1 cellular context compared by ENCODE assay signal in genomic region chrX:119028733-119029110, GRCh38.
TF ChIP-seq lines count a peak whose summit lies in the region.

No MANE protein-coding gene starts in this region.

TF ChIP-seq in HepG2, 621 proteins besides CTCF, POLR2A, EP300 and RAD21 (continued from another document):
- TF ChIP-seq ZBTB4 (CRISPR knock-in tag; IDR thresholded peaks at IDR 0.05; ENCODE audit: borderline replicate concordance), result no peak
- TF ChIP-seq GATA4 (IDR thresholded peaks at IDR 0.05; ENCODE audit: borderline replicate concordance, low read depth), result no peak
- TF ChIP-seq ZNF547 (CRISPR knock-in tag; IDR thresholded peaks at IDR 0.05), result no peak
- TF ChIP-seq ZNF337 (CRISPR knock-in tag; IDR thresholded peaks at IDR 0.05; ENCODE audit: borderline replicate concordance, low read depth), result no peak
